1 cellular context compared by ENCODE assay signal in genomic region chr11:1988667-1989317, GRCh38.
A peak's percentile ranks its signal among the peaks of the same experiment; 100 is the strongest.
TF ChIP-seq lines count a peak whose summit lies in the region.

No MANE protein-coding gene starts in this region.

TF ChIP-seq in HepG2, 621 proteins besides CTCF, POLR2A, EP300 and RAD21 (continued from another document and continues in another):
- TF ChIP-seq ZBTB46 (CRISPR knock-in tag; IDR thresholded peaks at IDR 0.05; ENCODE audit: borderline replicate concordance) (no peak), MXD1 (CRISPR knock-in tag; IDR thresholded peaks at IDR 0.05) (no peak), HOXA7 (CRISPR knock-in tag; IDR thresholded peaks at IDR 0.05) (no peak), POLR2AphosphoS2 (IDR thresholded peaks at IDR 0.05; ENCODE audit: low read depth, low read length) (no peak), ZNF484 (CRISPR knock-in tag; IDR thresholded peaks at IDR 0.05; ENCODE audit: borderline replicate concordance, low read depth) (no peak), KLF11 (CRISPR knock-in tag; IDR thresholded peaks at IDR 0.05) (no peak), GMEB1 (CRISPR knock-in tag; IDR thresholded peaks at IDR 0.05; ENCODE audit: borderline replicate concordance) (no peak), ZSCAN9 (CRISPR knock-in tag; IDR thresholded peaks at IDR 0.05; ENCODE audit: borderline replicate concordance) (no peak), DZIP1 (CRISPR knock-in tag; IDR thresholded peaks at IDR 0.05) (no peak), ZSCAN12 (CRISPR knock-in tag; IDR thresholded peaks at IDR 0.05) (no peak), ZBTB14 (CRISPR knock-in tag; IDR thresholded peaks at IDR 0.05) (no peak), PHF5A (CRISPR knock-in tag; IDR thresholded peaks at IDR 0.05; ENCODE audit: low read depth, unreplicated experiment) (no peak), ZFP90 (CRISPR knock-in tag; IDR thresholded peaks at IDR 0.05; ENCODE audit: borderline replicate concordance) (no peak), NR2F1 (CRISPR knock-in tag; IDR thresholded peaks at IDR 0.05) (peak in 1 of 2 experiments; percentile 73; a peak in 2 of 4 replicates), ELF1 (CRISPR knock-in tag; IDR thresholded peaks at IDR 0.05) (no peak), ZSCAN30 (CRISPR knock-in tag; IDR thresholded peaks at IDR 0.05) (no peak), MATR3 (CRISPR knock-in tag; IDR thresholded peaks at IDR 0.05) (no peak), NR0B2 (CRISPR knock-in tag; IDR thresholded peaks at IDR 0.05) (no peak), ZNF446 (CRISPR knock-in tag; IDR thresholded peaks at IDR 0.05) (no peak), SAP130 (CRISPR knock-in tag; IDR thresholded peaks at IDR 0.05; ENCODE audit: low read depth) (peak; percentile 59; the same call in 1 of the 2 replicates), ZNF615 (CRISPR knock-in tag; IDR thresholded peaks at IDR 0.05; ENCODE audit: borderline replicate concordance) (no peak), FUBP1 (CRISPR knock-in tag; IDR thresholded peaks at IDR 0.05; ENCODE audit: borderline replicate concordance) (no peak), CEBPB (IDR thresholded peaks at IDR 0.05; ENCODE audit: borderline replicate concordance, low read depth, low read length) (no peak), BRD4 (CRISPR knock-in tag; IDR thresholded peaks at IDR 0.05) (peak; percentile 49; the same call in 1 of the 2 replicates), CAMTA2 (CRISPR knock-in tag; IDR thresholded peaks at IDR 0.05; ENCODE audit: borderline replicate concordance) (no peak), BHLHE40 (IDR thresholded peaks at IDR 0.05; ENCODE audit: low read length) (no peak), MXD3 (CRISPR knock-in tag; IDR thresholded peaks at IDR 0.05) (no peak), FOXO1 (CRISPR knock-in tag; IDR thresholded peaks at IDR 0.05) (0 out of 2 replicates have a peak, but pooled peaks have one; percentile 31), ATAD3A (CRISPR knock-in tag; IDR thresholded peaks at IDR 0.05) (no peak), ZNF232 (CRISPR knock-in tag; IDR thresholded peaks at IDR 0.05; ENCODE audit: borderline replicate concordance) (no peak), RNF219 (CRISPR knock-in tag; IDR thresholded peaks at IDR 0.05) (no peak), ARID2 (CRISPR knock-in tag; IDR thresholded peaks at IDR 0.05; ENCODE audit: borderline replicate concordance) (no peak), ZBTB3 (CRISPR knock-in tag; IDR thresholded peaks at IDR 0.05; ENCODE audit: borderline replicate concordance, low read depth) (no peak), TAF15 (IDR thresholded peaks at IDR 0.05; ENCODE audit: low read depth, low read length, poor library complexity, severe bottlenecking) (no peak), SRSF1 (optimal IDR thresholded peaks at IDR 0.05; ENCODE audit: low read depth, low read length) (no peak), MAX (IDR thresholded peaks at IDR 0.05) (no peak), KMT2A (CRISPR knock-in tag; IDR thresholded peaks at IDR 0.05) (no peak), ZNF713 (CRISPR knock-in tag; IDR thresholded peaks at IDR 0.05) (no peak), HES4 (CRISPR knock-in tag; IDR thresholded peaks at IDR 0.05; ENCODE audit: borderline replicate concordance) (no peak), ZNF580 (CRISPR knock-in tag; IDR thresholded peaks at IDR 0.05; ENCODE audit: borderline replicate concordance, low read depth) (no peak), SUZ12 (IDR thresholded peaks at IDR 0.05; ENCODE audit: low read depth, low read length) (no peak), MIER3 (CRISPR knock-in tag; IDR thresholded peaks at IDR 0.05; ENCODE audit: borderline replicate concordance) (no peak), THAP11 (CRISPR knock-in tag; IDR thresholded peaks at IDR 0.05) (peak; percentile 45; the same call in 1 of the 2 replicates), ZNF20 (CRISPR knock-in tag; IDR thresholded peaks at IDR 0.05) (no peak), ZNF644 (CRISPR knock-in tag; IDR thresholded peaks at IDR 0.05; ENCODE audit: low read depth) (no peak), SETDB1 (CRISPR knock-in tag; IDR thresholded peaks at IDR 0.05; ENCODE audit: borderline replicate concordance) (no peak), ZNF512B (CRISPR knock-in tag; IDR thresholded peaks at IDR 0.05; ENCODE audit: borderline replicate concordance) (no peak), ZNF674 (CRISPR knock-in tag; IDR thresholded peaks at IDR 0.05; ENCODE audit: low read depth) (no peak), SRF (IDR thresholded peaks at IDR 0.05; ENCODE audit: low read depth, low read length) (no peak), BCL3 (CRISPR knock-in tag; IDR thresholded peaks at IDR 0.05) (no peak), NFE2 (CRISPR knock-in tag; IDR thresholded peaks at IDR 0.05) (no peak)
